ENCODE assay signal across 26 cellular contexts in genomic region chr10:15352818-15353217, GRCh38.
"Had no signal": no experiment of that assay in that cellular context is flagged by ENCODE, and none has a peak within 500 bp of the region (broad histone marks: within the 10 kb centered on the region; RNA-seq: fewer than 3 reads in every experiment).

No MANE protein-coding gene starts in this region.

- H3K4me1 ChIP-seq: upper lobe of left lung had no signal

- H3K36me3 ChIP-seq: gastrocnemius medialis, heart left ventricle, ovary, sigmoid colon, thoracic aorta, tibial nerve, upper lobe of left lung had no signal

- DNase-seq: cerebellar nuclear complex; cortex of kidney; dorsolateral prefrontal cortex; effector CD4-positive, alpha-beta T cell; foreskin fibroblast; gastrocnemius medialis; heart left ventricle; kidney; mesenchymal stem cell; mucosa of descending colon; naive B cell; nucleus accumbens; ovary; sigmoid colon; stimulated activated CD4-positive, alpha-beta T cell treated with anti-CD3 and anti-CD28 coated beads, Interleukin-2, amount 100 ng/mL, for 24 hours; stimulated activated CD4-positive, alpha-beta T cell treated with anti-CD3 and anti-CD28 coated beads, Interleukin-4, amount 100 ng/mL, for 24 hours; stimulated activated naive CD8-positive, alpha-beta T cell treated with anti-CD3 and anti-CD28 coated beads, Interleukin-15, Interleukin-2, amounts not matched to agents 100 U/mL and 50 U/mL, for 24 hours; substantia nigra; upper lobe of left lung had no signal

- H3K4me3 Mint-ChIP-seq: mesothelial cell of epicardium; naive B cell; natural killer cell treated with Interleukin-12 subunit alpha and Interleukin-12 subunit beta and Interleukin-15 and Interleukin-18, amount 100 ng/mL, for 72 hours; stimulated activated memory B cell treated with anti-CD40 and anti-IgM and Interleukin-4, amounts not matched to agents 10 μg/mL and 1 μg/mL and 100 μg/mL, for 72 hours had no signal

- H3K27ac ChIP-seq: epithelial cell of prostate, gastrocnemius medialis, heart left ventricle, ovary, sigmoid colon, thoracic aorta, tibial nerve, upper lobe of left lung had no signal

- H3K9me3 Mint-ChIP-seq: mesothelial cell of epicardium; natural killer cell treated with Interleukin-12 subunit alpha and Interleukin-12 subunit beta and Interleukin-15 and Interleukin-18, amount 100 ng/mL, for 72 hours; stimulated activated memory B cell treated with anti-CD40 and anti-IgM and Interleukin-4, amounts not matched to agents 10 μg/mL and 1 μg/mL and 100 μg/mL, for 72 hours had no signal

- H2AFZ ChIP-seq: hepatocyte had no signal

- H3K4me2 ChIP-seq: hepatocyte had no signal

- H3K27ac Mint-ChIP-seq: mesothelial cell of epicardium; naive B cell; natural killer cell treated with Interleukin-12 subunit alpha and Interleukin-12 subunit beta and Interleukin-15 and Interleukin-18, amount 100 ng/mL, for 72 hours; stimulated activated memory B cell treated with anti-CD40 and anti-IgM and Interleukin-4, amounts not matched to agents 10 μg/mL and 1 μg/mL and 100 μg/mL, for 72 hours had no signal

- H3K36me3 Mint-ChIP-seq: mesothelial cell of epicardium; naive B cell; natural killer cell treated with Interleukin-12 subunit alpha and Interleukin-12 subunit beta and Interleukin-15 and Interleukin-18, amount 100 ng/mL, for 72 hours; stimulated activated memory B cell treated with anti-CD40 and anti-IgM and Interleukin-4, amounts not matched to agents 10 μg/mL and 1 μg/mL and 100 μg/mL, for 72 hours had no signal

- H3K27me3 ChIP-seq: dorsolateral prefrontal cortex, gastrocnemius medialis, heart left ventricle, hepatocyte, ovary, sigmoid colon, tibial nerve, upper lobe of left lung had no signal

- H3K4me1 Mint-ChIP-seq: naive B cell; stimulated activated memory B cell treated with anti-CD40 and anti-IgM and Interleukin-4, amounts not matched to agents 10 μg/mL and 1 μg/mL and 100 μg/mL, for 72 hours had no signal

- H3K9me3 ChIP-seq: gastrocnemius medialis, heart left ventricle, mucosa of descending colon, ovary, sigmoid colon, thoracic aorta, tibial nerve, upper lobe of left lung had no signal

- H3K4me3 ChIP-seq: gastrocnemius medialis, heart left ventricle, hepatocyte, mucosa of descending colon, ovary, sigmoid colon, thoracic aorta, tibial nerve, upper lobe of left lung had no signal
